Comparison of ENCODE assay signal across 9 cellular contexts in genomic region chr1:96416690-96417444, GRCh38.
DNase-seq lines count a peak whose midpoint lies in the region; ATAC-seq and TF ChIP-seq lines count a peak whose summit lies in the region.
"Had no signal": no experiment of that assay in that cellular context is flagged by ENCODE, and none has a peak within 500 bp of the region (broad histone marks: within the 10 kb centered on the region; RNA-seq: fewer than 3 reads in every experiment).

No MANE protein-coding gene starts in this region.

- H3K9ac ChIP-seq in colonic mucosa (ENCODE audit: low read depth in 2 of 2, low read length in 2 of 2): no peak overlapping the region

- H3K27ac Mint-ChIP-seq in type B pancreatic cell: no peak overlapping the region

- H3K4me1 ChIP-seq in foreskin keratinocyte: peaks cover 14% of the 10 kb centered on the region
- H3K4me1 ChIP-seq in colonic mucosa: no peaks in the 10 kb centered on the region

- no peak for TF ChIP-seq CTCF in foreskin keratinocyte (conservative IDR thresholded peaks at IDR 0.05)
- no peak for TF ChIP-seq CTCF in colonic mucosa (IDR thresholded peaks at IDR 0.05)
- TF ChIP-seq CTCF in type B pancreatic cell (conservative IDR thresholded peaks at IDR 0.05): no peak

- intact Hi-C loops in colonic mucosa (cut with DNase I): no loop called here

- peak; percentile 88 for ATAC-seq in GM18505 (IDR thresholded peaks at IDR 0.05; ENCODE audit: unreplicated experiment)
- ATAC-seq in GM21717 (IDR thresholded peaks at IDR 0.05; ENCODE audit: unreplicated experiment): peak; percentile 98
- ATAC-seq in HG03521 (IDR thresholded peaks at IDR 0.05; ENCODE audit: unreplicated experiment): peak; percentile 94
- peak; percentile 5 for ATAC-seq in foreskin keratinocyte

- no peaks in the 10 kb centered on the region for H3K4me1 Mint-ChIP-seq in type B pancreatic cell (ENCODE audit: unreplicated experiment)

- no peaks in the 10 kb centered on the region for H3K27me3 Mint-ChIP-seq in type B pancreatic cell

- H3K27ac ChIP-seq in foreskin keratinocyte: peak overlapping the region; percentile 77
- no peak overlapping the region for H3K27ac ChIP-seq in colonic mucosa

- H3K27me3 ChIP-seq in foreskin keratinocyte (no peaks in the 10 kb centered on the region), colonic mucosa (no peaks in the 10 kb centered on the region)

- H3K36me3 Mint-ChIP-seq in type B pancreatic cell: no peaks in the 10 kb centered on the region

- H3K9me3 Mint-ChIP-seq in type B pancreatic cell: no peaks in the 10 kb centered on the region

- H3K9me3 ChIP-seq in colonic mucosa: no peaks in the 10 kb centered on the region

- TF ChIP-seq POLR2A in GM18505 (IDR thresholded peaks at IDR 0.05; ENCODE audit: borderline replicate concordance, extremely low read depth, insufficient read depth, insufficient read length): no peak

- DNase-seq in foreskin keratinocyte: peak; percentile 13 to 33
- DNase-seq in GM03348 (ENCODE audit: low spot score): no peak
- no peak for DNase-seq in colonic mucosa
- DNase-seq in type B pancreatic cell (ENCODE audit: extremely low spot score, unreplicated experiment): no peak
- no peak for DNase-seq in NCI-H526 treated with DMSO at 0.1 percent for 48 hours (lab: John Stamatoyannopoulos, UW)
- DNase-seq: activated CD4-positive, alpha-beta T cell treated with anti-CD3 and anti-CD28 coated beads for 1 hour had no signal

- no peaks in the 10 kb centered on the region for H3K36me3 ChIP-seq in colonic mucosa

- H3K4me3 ChIP-seq in colonic mucosa: no peak overlapping the region

- no peak overlapping the region for H3K4me3 Mint-ChIP-seq in type B pancreatic cell

Comparison
In these comparisons a context has a peak if more than half of its experiments do, and no peak if none do; other contexts are left out.
1. ATAC-seq: peak in every context shown above with its lines; median percentile 98 in GM21717; 94 in HG03521; 88 in GM18505; 5 in foreskin keratinocyte.
2. DNase-seq: peak in foreskin keratinocyte (2 of 2); none in GM03348 (single experiment), colonic mucosa (single experiment), type B pancreatic cell (single experiment) and NCI-H526 treated with DMSO at 0.1 percent for 48 hours (single experiment).